Comparison of ENCODE assay signal across 31 cellular contexts in genomic region chr7:34752929-34753328, GRCh38.
DNase-seq lines count a peak whose midpoint lies in the region; ATAC-seq and TF ChIP-seq lines count a peak whose summit lies in the region.
"Had no signal": no experiment of that assay in that cellular context is flagged by ENCODE, and none has a peak within 500 bp of the region (broad histone marks: within the 10 kb centered on the region; RNA-seq: fewer than 3 reads in every experiment).

No MANE protein-coding gene starts in this region.

- H3K4me1 ChIP-seq in neural progenitor cell, result no peaks in the 10 kb centered on the region
- H3K4me1 ChIP-seq: BE2C, parathyroid adenoma had no signal

- H3K4me1 Mint-ChIP-seq in neural progenitor cell, result peaks cover 26% of the 10 kb centered on the region
- H3K4me1 Mint-ChIP-seq: activated B cell treated with CpG ODN at 0.5 μM for 24 hours; activated CD4-positive, alpha-beta memory T cell treated with anti-CD3 and anti-CD28 coated beads, Interleukin-2, amount 10 ng/mL, durations not matched to agents 7 days and 5 days had no signal

- H3K9me3 ChIP-seq in neural progenitor cell (ENCODE audit: low read depth), result no peaks in the 10 kb centered on the region
- H3K9me3 ChIP-seq: BE2C, mucosa of descending colon, SJSA1, spleen had no signal

- DNase-seq in kidney tubule cell (ENCODE audit: low spot score) (peak; percentile 20), neural progenitor cell (ENCODE audit: low spot score) (no peak)
- no peak for DNase-seq in activated CD4-positive, alpha-beta T cell treated with anti-CD3 and anti-CD28 coated beads, Interleukin-2, amount 50 U/mL, for 4 hours
- DNase-seq: activated B cell treated with CpG ODN at 0.5 μM for 24 hours; activated CD4-positive, alpha-beta memory T cell treated with anti-CD3 and anti-CD28 coated beads, Interleukin-2, amount 10 ng/mL, durations not matched to agents 7 days and 5 days; BE2C; DMS79; effector CD4-positive, alpha-beta T cell; GF-D8; glutamatergic neuron; Kasumi-1; mucosa of descending colon; NCI-H1436; NCI-H345; NCI-H82; nephron progenitor cell; right cardiac atrium; RPMI8226; spleen; T-helper 1 cell; trophoblast cell had no signal

- no peaks in the 10 kb centered on the region for H3K36me3 ChIP-seq in neural progenitor cell
- H3K36me3 ChIP-seq: BE2C, SJSA1, spleen had no signal

- no peak overlapping the region for H3K4me3 ChIP-seq in neural progenitor cell
- H3K4me3 ChIP-seq: mucosa of descending colon, SJSA1, spleen had no signal

- ATAC-seq in GM18508 (IDR thresholded peaks at IDR 0.05; ENCODE audit: insufficient read depth, unreplicated experiment), result peak; percentile 32
- peak; percentile 32 for ATAC-seq in GM19463 (IDR thresholded peaks at IDR 0.05; ENCODE audit: unreplicated experiment)
- peak; percentile 27 for ATAC-seq in HG03175 (IDR thresholded peaks at IDR 0.05; ENCODE audit: unreplicated experiment)
- ATAC-seq in GM18520 (IDR thresholded peaks at IDR 0.05; ENCODE audit: unreplicated experiment), result no peak
- ATAC-seq in HG03196 (IDR thresholded peaks at IDR 0.05; ENCODE audit: unreplicated experiment), result no peak
- ATAC-seq: activated naive CD4-positive, alpha-beta T cell treated with anti-CD3 and anti-CD28 coated beads, Interleukin-2, amount 50 U/mL, for 72 hours; mucosa of descending colon; right cardiac atrium had no signal

- no peaks in the 10 kb centered on the region for H3K36me3 Mint-ChIP-seq in neural progenitor cell
- H3K36me3 Mint-ChIP-seq: activated naive CD4-positive, alpha-beta T cell treated with anti-CD3 and anti-CD28 coated beads, Interleukin-2, amount 50 U/mL, for 72 hours had no signal

- no peaks in the 10 kb centered on the region for H3K9me3 Mint-ChIP-seq in neural progenitor cell
- H3K9me3 Mint-ChIP-seq: activated B cell treated with CpG ODN at 0.5 μM for 24 hours; activated CD4-positive, alpha-beta memory T cell treated with anti-CD3 and anti-CD28 coated beads, Interleukin-2, amount 10 ng/mL, durations not matched to agents 7 days and 5 days; activated naive CD4-positive, alpha-beta T cell treated with anti-CD3 and anti-CD28 coated beads, Interleukin-2, amount 50 U/mL, for 72 hours; activated T-helper 2 cell treated with anti-CD3 and anti-CD28 coated beads, Interferon-gamma antibody, Interleukin-2, Interleukin-4, amounts not matched to agents 10 μg/mL and 5 μg/mL and 100 μg/mL, durations not matched to agents 14 hours and 24 hours and 36 hours; nephron progenitor cell had no signal

- no peaks in the 10 kb centered on the region for H4K20me1 ChIP-seq in neural progenitor cell (ENCODE audit: low read depth)

- H2AFZ ChIP-seq in neural progenitor cell (replicated peaks), result no peak overlapping the region
- H2AFZ ChIP-seq: parathyroid adenoma had no signal

- no peak overlapping the region for H3K27ac ChIP-seq in neural progenitor cell
- H3K27ac ChIP-seq: epithelial cell of prostate, parathyroid adenoma, SJSA1, spleen had no signal

- H3K4me2 ChIP-seq in neural progenitor cell, result no peak overlapping the region

- H3K4me3 Mint-ChIP-seq in neural progenitor cell, result no peak overlapping the region
- H3K4me3 Mint-ChIP-seq: activated B cell treated with CpG ODN at 0.5 μM for 24 hours; activated CD4-positive, alpha-beta memory T cell treated with anti-CD3 and anti-CD28 coated beads, Interleukin-2, amount 10 ng/mL, durations not matched to agents 7 days and 5 days; nephron progenitor cell had no signal

- H3K9ac ChIP-seq in neural progenitor cell, result no peak overlapping the region
- H3K9ac ChIP-seq: parathyroid adenoma had no signal

- no peaks in the 10 kb centered on the region for H3K27me3 ChIP-seq in neural progenitor cell
- H3K27me3 ChIP-seq: BE2C, SJSA1, spleen had no signal

- no peak for TF ChIP-seq CTCF in neural progenitor cell (IDR thresholded peaks at IDR 0.05)

- H3K27ac Mint-ChIP-seq in neural progenitor cell, result no peak overlapping the region
- H3K27ac Mint-ChIP-seq: activated B cell treated with CpG ODN at 0.5 μM for 24 hours; activated CD4-positive, alpha-beta memory T cell treated with anti-CD3 and anti-CD28 coated beads, Interleukin-2, amount 10 ng/mL, durations not matched to agents 7 days and 5 days; activated naive CD4-positive, alpha-beta T cell treated with anti-CD3 and anti-CD28 coated beads, Interleukin-2, amount 50 U/mL, for 72 hours; activated T-helper 2 cell treated with anti-CD3 and anti-CD28 coated beads, Interferon-gamma antibody, Interleukin-2, Interleukin-4, amounts not matched to agents 10 μg/mL and 5 μg/mL and 100 μg/mL, durations not matched to agents 14 hours and 24 hours and 36 hours; nephron progenitor cell had no signal

- H3K79me2 ChIP-seq in neural progenitor cell (ENCODE audit: low read depth), result no peaks in the 10 kb centered on the region
- H3K79me2 ChIP-seq: parathyroid adenoma had no signal

- H3K27me3 Mint-ChIP-seq in neural progenitor cell (ENCODE audit: insufficient read depth, low read depth), result peaks cover 2% of the 10 kb centered on the region
- H3K27me3 Mint-ChIP-seq: activated B cell treated with CpG ODN at 0.5 μM for 24 hours; activated CD4-positive, alpha-beta memory T cell treated with anti-CD3 and anti-CD28 coated beads, Interleukin-2, amount 10 ng/mL, durations not matched to agents 7 days and 5 days had no signal

- no peaks in the 10 kb centered on the region for H3F3A ChIP-seq in neural progenitor cell (ENCODE audit: low read depth)

Comparison
In these comparisons a context has a peak if more than half of its experiments do, and no peak if none do; other contexts are left out.
1. ATAC-seq: peak in GM18508 (single experiment), GM19463 (single experiment) and HG03175 (single experiment); none in GM18520 (single experiment) and HG03196 (single experiment).